Comparison of ENCODE assay signal across 12 cellular contexts in the genomic region with DNA sequence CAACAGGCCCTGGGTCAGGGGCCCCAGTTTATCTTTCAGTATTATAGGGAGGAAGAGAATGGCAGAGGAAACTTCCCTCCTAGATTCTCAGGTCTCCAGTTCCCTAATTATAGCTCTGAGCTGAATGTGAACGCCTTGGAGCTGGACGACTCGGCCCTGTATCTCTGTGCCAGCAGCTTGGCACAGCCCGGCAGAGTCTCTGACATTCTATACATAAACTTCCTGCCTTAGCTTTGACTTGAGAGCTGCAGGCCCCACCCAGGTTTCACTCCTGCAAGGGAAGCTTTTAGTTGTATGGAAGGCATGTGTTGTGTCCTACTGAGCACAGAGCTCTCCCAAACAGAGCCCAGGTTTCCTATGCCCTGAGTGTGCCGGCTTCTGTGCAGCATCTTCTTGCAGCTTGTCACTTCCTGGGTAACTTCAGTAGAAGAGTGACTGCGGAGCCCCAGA.
DNase-seq lines count a peak whose midpoint lies in the region; ATAC-seq and TF ChIP-seq lines count a peak whose summit lies in the region.
"Had no signal": no experiment of that assay in that cellular context is flagged by ENCODE, and none has a peak within 500 bp of the region (broad histone marks: within the 10 kb centered on the region; RNA-seq: fewer than 3 reads in every experiment).

No MANE protein-coding gene starts in this region.

- peaks cover 51% of the 10 kb centered on the region for H3K4me1 Mint-ChIP-seq in activated CD4-positive, alpha-beta T cell treated with anti-CD3 and anti-CD28 coated beads, Interleukin-2, amount 10 ng/mL, durations not matched to agents 7 days and 5 days

- CTCF ChIA-PET in activated CD4-positive, alpha-beta T cell treated with anti-CD3 and anti-CD28 coated beads, Interleukin-2, amount 10 ng/mL, durations not matched to agents 7 days and 5 days (lab: Charles Lee) = interaction anchor here (0.6 to 2.4 kb wide), 9 partner anchors 9 to 348 kb away, joined by 3 to 11 read pairs (median 4); no protein-coding TSS in a partner anchor

- H3K4me3 ChIP-seq in mucosa of descending colon = no peak overlapping the region
- H3K4me3 ChIP-seq: suprapubic skin had no signal

- H3K4me1 ChIP-seq in mucosa of descending colon (ENCODE audit: low read depth) = no peaks in the 10 kb centered on the region
- H3K4me1 ChIP-seq: suprapubic skin had no signal

- POLR2A ChIA-PET in activated CD4-positive, alpha-beta T cell treated with anti-CD3 and anti-CD28 coated beads, Interleukin-2, amount 10 ng/mL, durations not matched to agents 7 days and 5 days (lab: Charles Lee) = interaction anchor here (0.7 kb wide), 1 partner anchor 1987 kb away, joined by 3 read pairs; no protein-coding TSS in a partner anchor

- no peaks in the 10 kb centered on the region for H3K9me3 Mint-ChIP-seq in activated CD4-positive, alpha-beta T cell treated with anti-CD3 and anti-CD28 coated beads, Interleukin-2, amount 10 ng/mL, durations not matched to agents 7 days and 5 days
- H3K9me3 Mint-ChIP-seq: immature natural killer cell had no signal

- intact Hi-C loops in mucosa of descending colon (cut with DNase I, micrococcal nuclease) = no loop called here

- no peak for TF ChIP-seq CTCF in mucosa of descending colon (IDR thresholded peaks at IDR 0.05)

- no peaks in the 10 kb centered on the region for H3K36me3 ChIP-seq in mucosa of descending colon (ENCODE audit: low read depth)
- H3K36me3 ChIP-seq: suprapubic skin had no signal

- DNase-seq in activated CD4-positive, alpha-beta T cell treated with anti-CD3 and anti-CD28 coated beads, Interleukin-2, amount 10 ng/mL, durations not matched to agents 7 days and 5 days = peak; percentile 31
- DNase-seq in mucosa of descending colon = no peak
- DNase-seq in MV-4-11 (lab: John Stamatoyannopoulos, UW) = no peak
- DNase-seq in NCI-H146 (lab: John Stamatoyannopoulos, UW) = no peak
- DNase-seq: amniotic stem cell, immature natural killer cell, KBM-7, NCI-H774 had no signal

- peak overlapping the region; percentile 75 for H3K4me3 Mint-ChIP-seq in activated CD4-positive, alpha-beta T cell treated with anti-CD3 and anti-CD28 coated beads, Interleukin-2, amount 10 ng/mL, durations not matched to agents 7 days and 5 days
- H3K4me3 Mint-ChIP-seq: immature natural killer cell had no signal

- H3K36me3 Mint-ChIP-seq in activated CD4-positive, alpha-beta T cell treated with anti-CD3 and anti-CD28 coated beads, Interleukin-2, amount 10 ng/mL, durations not matched to agents 7 days and 5 days (ENCODE audit: low read depth) = no peaks in the 10 kb centered on the region

- no peaks in the 10 kb centered on the region for H3K27me3 Mint-ChIP-seq in activated CD4-positive, alpha-beta T cell treated with anti-CD3 and anti-CD28 coated beads, Interleukin-2, amount 10 ng/mL, durations not matched to agents 7 days and 5 days

- H3K9me3 ChIP-seq in mucosa of descending colon = no peaks in the 10 kb centered on the region
- H3K9me3 ChIP-seq: suprapubic skin had no signal

- peak overlapping the region; percentile 97 for H3K27ac Mint-ChIP-seq in activated CD4-positive, alpha-beta T cell treated with anti-CD3 and anti-CD28 coated beads, Interleukin-2, amount 10 ng/mL, durations not matched to agents 7 days and 5 days
- H3K27ac Mint-ChIP-seq: immature natural killer cell had no signal

- ATAC-seq in GM18519 (IDR thresholded peaks at IDR 0.05; ENCODE audit: low FRiP score, unreplicated experiment) = peak; percentile 39
- ATAC-seq in GM21723 (IDR thresholded peaks at IDR 0.05; ENCODE audit: unreplicated experiment) = peak; percentile 43
- ATAC-seq in mucosa of descending colon = peak; percentile 43
- ATAC-seq in HG02840 (IDR thresholded peaks at IDR 0.05; ENCODE audit: low FRiP score, unreplicated experiment) = no peak
